ENCODE assay signal across 10 cellular contexts in the genomic region with DNA sequence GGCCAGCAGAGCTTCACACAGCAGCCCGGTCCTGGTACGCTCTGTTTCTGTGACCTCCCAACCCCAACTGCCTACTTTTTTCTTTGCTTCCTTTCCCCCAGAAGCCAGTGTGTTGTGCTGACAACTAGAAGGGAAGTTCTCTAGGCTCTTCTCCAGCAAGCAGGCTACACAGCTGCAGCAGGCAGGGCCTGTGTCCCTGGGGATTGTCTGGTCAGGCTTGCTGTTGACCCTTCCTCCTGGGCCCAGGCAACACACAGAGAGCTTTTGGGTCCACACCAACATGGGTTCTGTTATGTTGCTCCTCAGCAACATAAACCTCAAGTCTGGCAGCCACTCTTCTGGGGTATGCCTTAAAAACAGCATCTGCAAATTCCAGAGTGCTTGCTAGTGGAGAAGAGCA. TPM values are rescaled to one million over a fixed set of nuclear protein-coding genes. Genes with fewer than 3 reads are reported as not detected.
DNase-seq lines count a peak whose midpoint lies in the region; ATAC-seq and TF ChIP-seq lines count a peak whose summit lies in the region.
"Had no signal": no experiment of that assay in that cellular context is flagged by ENCODE, and none has a peak within 500 bp of the region (broad histone marks: within the 10 kb centered on the region; RNA-seq: fewer than 3 reads in every experiment).

No MANE protein-coding gene starts in this region.

- TF ChIP-seq CTCF in brain (conservative IDR thresholded peaks at IDR 0.05) (no peak), left ventricle myocardium inferior (IDR thresholded peaks at IDR 0.05; ENCODE audit: borderline replicate concordance) (no peak), psoas muscle (IDR thresholded peaks at IDR 0.05) (no peak)

- H3K36me3 ChIP-seq in left ventricle myocardium inferior (no peaks in the 10 kb centered on the region), psoas muscle (ENCODE audit: insufficient read depth in 1 of 2, low read depth in 1 of 2) (no peaks in the 10 kb centered on the region)

- H3K9me3 ChIP-seq in left ventricle myocardium inferior (replicated peaks) = no peaks in the 10 kb centered on the region
- H3K9me3 ChIP-seq in psoas muscle = no peaks in the 10 kb centered on the region

- peak; percentile 33 to 51 (median 43) for ATAC-seq in psoas muscle
- no peak for ATAC-seq in HG02798 (IDR thresholded peaks at IDR 0.05; ENCODE audit: poor library complexity, unreplicated experiment)
- ATAC-seq in HG03280 (IDR thresholded peaks at IDR 0.05; ENCODE audit: unreplicated experiment) = no peak

- no peaks in the 10 kb centered on the region for H3K9me3 Mint-ChIP-seq in brain
- H3K9me3 Mint-ChIP-seq: activated T-cell treated with anti-CD3 and anti-CD28 coated beads, Interleukin-2, amount 50 U/mL, for 24 hours had no signal

- DNase-seq in AG20443 (ENCODE audit: low spot score) (peak; percentile 30), left ventricle myocardium inferior (peak; percentile 65), psoas muscle (peak; percentile 25 to 70), H4 (ENCODE audit: low spot score) (no peak)
- DNase-seq in activated CD4-positive, alpha-beta T cell treated with anti-CD3 and anti-CD28 coated beads for 1 hour = no peak
- DNase-seq: activated CD4-positive, CD25-positive, alpha-beta regulatory T cell treated with anti-CD3 and anti-CD28 coated beads, Interleukin-2, amount 50 U/mL, for 72 hours had no signal

- 34 to 48% (median 45%) methylated on average over 2 of the region's 2 CpGs for WGBS in psoas muscle, 3 donors

- H3K27me3 Mint-ChIP-seq in brain = no peaks in the 10 kb centered on the region
- H3K27me3 Mint-ChIP-seq: activated T-cell treated with anti-CD3 and anti-CD28 coated beads, Interleukin-2, amount 50 U/mL, for 24 hours had no signal

- H3K4me3 Mint-ChIP-seq in brain = no peak overlapping the region
- H3K4me3 Mint-ChIP-seq: activated T-cell treated with anti-CD3 and anti-CD28 coated beads, Interleukin-2, amount 50 U/mL, for 24 hours had no signal

- H3K4me1 Mint-ChIP-seq in brain = peaks cover 60% of the 10 kb centered on the region

- H3K27ac ChIP-seq in left ventricle myocardium inferior (replicated peaks) (peak overlapping the region; percentile 70), psoas muscle (peak overlapping the region; percentile 56)

- peak overlapping the region in 4 of 5 experiments; percentile 4 to 97 (median 82) for H3K27ac Mint-ChIP-seq in brain
- H3K27ac Mint-ChIP-seq: activated T-cell treated with anti-CD3 and anti-CD28 coated beads, Interleukin-2, amount 50 U/mL, for 24 hours had no signal

- intact Hi-C loops in left ventricle myocardium inferior (cut with micrococcal nuclease) = no loop called here
- intact Hi-C loops in psoas muscle (cut with DNase I) = loop anchor here (5.0 to 10.0 kb wide), 4 partner anchors 85 to 528 kb away; partner anchors contain the start of gene LINGO1 (in 1 of the 2)

- no peak overlapping the region for H3K4me3 ChIP-seq in left ventricle myocardium inferior
- no peak overlapping the region for H3K4me3 ChIP-seq in psoas muscle

- no peaks in the 10 kb centered on the region for H3K36me3 Mint-ChIP-seq in brain

- H3K4me1 ChIP-seq in left ventricle myocardium inferior (peaks cover 52% of the 10 kb centered on the region), psoas muscle (peaks cover 22% of the 10 kb centered on the region)

- H3K27me3 ChIP-seq in left ventricle myocardium inferior (ENCODE audit: low read depth) (no peaks in the 10 kb centered on the region), psoas muscle (ENCODE audit: insufficient read depth in 3 of 3, low read length in 2 of 3) (no peaks in the 10 kb centered on the region)

RNA-seq across cellular contexts. Expression of gene TSPAN3, which starts 36.2 kb away (rescaled TPM):
- 206 TPM for polyA plus RNA-seq in brain (ENCODE audit: insufficient read depth, low read depth, low replicate concordance)
- total RNA-seq in left ventricle myocardium inferior = 98.6 TPM
- 100 to 1,000 TPM; 179 to 215 (median 207) TPM for total RNA-seq in psoas muscle
- 100 to 1,000 TPM; 146 to 330 (median 210) TPM for polyA plus RNA-seq in psoas muscle
- total RNA-seq in H4 (2014; rRNA removed; shearing (Covaris generic)) = 423 and 537 TPM in 2 replicates

Comparison
In these comparisons a context has a peak if more than half of its experiments do, and no peak if none do; other contexts are left out.
1. DNase-seq: peak in AG20443 (single experiment), left ventricle myocardium inferior (single experiment) and psoas muscle (2 of 2); none in H4 (single experiment) and activated CD4-positive, alpha-beta T cell treated with anti-CD3 and anti-CD28 coated beads for 1 hour (single experiment).
2. ATAC-seq: peak in psoas muscle (4 of 4); none in HG02798 (single experiment) and HG03280 (single experiment).